16 cellular contexts compared by ENCODE assay signal in genomic region chr20:10359621-10360040, GRCh38.
A peak's percentile ranks its signal among the peaks of the same experiment; 100 is the strongest.
DNase-seq lines count a peak whose midpoint lies in the region; ATAC-seq and FAIRE-seq lines count a peak whose summit lies in the region.
"Had no signal": no experiment of that assay in that cellular context is flagged by ENCODE, and none has a peak within 500 bp of the region (broad histone marks: within the 10 kb centered on the region; RNA-seq: fewer than 3 reads in every experiment).

No MANE protein-coding gene starts in this region.

- peak; percentile 41 for FAIRE-seq in GM18507 (lab: Jason Lieb, UNC)

- ATAC-seq in GM19467 (IDR thresholded peaks at IDR 0.05; ENCODE audit: unreplicated experiment): no peak
- ATAC-seq in HG03045 (IDR thresholded peaks at IDR 0.05; ENCODE audit: unreplicated experiment): no peak
- ATAC-seq: naive thymus-derived CD8-positive, alpha-beta T cell; stimulated activated naive CD8-positive, alpha-beta T cell treated with anti-CD3 and anti-CD28 coated beads, Interleukin-15, Interleukin-2, amounts not matched to agents 100 U/mL and 50 U/mL, for 24 hours had no signal

- DNase-seq in GM18507 (ENCODE audit: extremely low spot score, insufficient read length, low read depth) (no peak), M059J (ENCODE audit: low read depth) (peak; percentile 64), dermis blood vessel endothelial cell (peak; percentile 74), myocyte (ENCODE audit: low read depth) (peak; percentile 35), GDM1 (lab: John Stamatoyannopoulos, UW) (no peak)
- DNase-seq: activated CD4-positive, alpha-beta memory T cell treated with anti-CD3 and anti-CD28 coated beads, Interleukin-2, amount 10 ng/mL, durations not matched to agents 7 days and 5 days; amygdala; Calu3; mesenchymal stem cell; naive thymus-derived CD8-positive, alpha-beta T cell; NCI-H774; OCI-M1; stimulated activated CD4-positive, alpha-beta T cell treated with anti-CD3 and anti-CD28 coated beads, Interleukin-2, amount 100 ng/mL, for 24 hours; stimulated activated naive CD8-positive, alpha-beta T cell treated with anti-CD3 and anti-CD28 coated beads, Interleukin-15, Interleukin-2, amounts not matched to agents 100 U/mL and 50 U/mL, for 24 hours had no signal

Comparison
In these comparisons a context has a peak if more than half of its experiments do, and no peak if none do; other contexts are left out.
1. DNase-seq: peak in M059J (single experiment), dermis blood vessel endothelial cell (single experiment) and myocyte (single experiment); none in GM18507 (single experiment) and GDM1 (single experiment).